Comparison of ENCODE assay signal across 38 cellular contexts in genomic region chr10:19096674-19097073, GRCh38. TPM values are rescaled to one million over a fixed set of nuclear protein-coding genes. Genes with fewer than 3 reads are reported as not detected.
"Had no signal": no experiment of that assay in that cellular context is flagged by ENCODE, and none has a peak within 500 bp of the region (broad histone marks: within the 10 kb centered on the region; RNA-seq: fewer than 3 reads in every experiment).

No MANE protein-coding gene starts in this region.

- H3K36me3 ChIP-seq: ascending aorta, breast epithelium had no signal

- H3K4me3 Mint-ChIP-seq: activated CD4-positive, alpha-beta T cell treated with anti-CD3 and anti-CD28 coated beads, Interleukin-2, amount 10 ng/mL, durations not matched to agents 24 days and 14 days; activated CD8-positive, alpha-beta T cell treated with anti-CD3 and anti-CD28 coated beads for 36 hours; activated naive CD8-positive, alpha-beta T cell treated with anti-CD3 and anti-CD28 coated beads for 36 hours; activated T-cell treated with anti-CD3 and anti-CD28 coated beads, Interleukin-2, amount 50 U/mL, for 72 hours; activated T-helper 17 cell treated with anti-CD3 and anti-CD28 coated beads, Interleukin-2, amount 50 U/mL, for 72 hours had no signal

- H3K4me1 Mint-ChIP-seq: activated CD4-positive, alpha-beta T cell treated with anti-CD3 and anti-CD28 coated beads, Interleukin-2, amount 10 ng/mL, durations not matched to agents 24 days and 14 days; activated naive CD8-positive, alpha-beta T cell treated with anti-CD3 and anti-CD28 coated beads for 36 hours; activated T-helper 17 cell treated with anti-CD3 and anti-CD28 coated beads, Interleukin-2, amount 50 U/mL, for 72 hours had no signal

- H3K27me3 ChIP-seq: ascending aorta, body of pancreas had no signal

- H3K27ac ChIP-seq: ascending aorta, body of pancreas, breast epithelium, RWPE1, VCaP had no signal

- H3K27ac Mint-ChIP-seq: activated CD4-positive, alpha-beta T cell treated with anti-CD3 and anti-CD28 coated beads, Interleukin-2, amount 10 ng/mL, durations not matched to agents 24 days and 14 days; activated CD8-positive, alpha-beta T cell treated with anti-CD3 and anti-CD28 coated beads for 36 hours; activated naive CD8-positive, alpha-beta T cell treated with anti-CD3 and anti-CD28 coated beads for 36 hours; activated T-cell treated with anti-CD3 and anti-CD28 coated beads, Interleukin-2, amount 50 U/mL, for 72 hours; activated T-helper 17 cell treated with anti-CD3 and anti-CD28 coated beads, Interleukin-2, amount 50 U/mL, for 72 hours had no signal

- FAIRE-seq: RCC 7860 had no signal

- DNase-seq: activated CD4-positive, alpha-beta T cell treated with anti-CD3 and anti-CD28 coated beads, Interleukin-2, amount 10 ng/mL, durations not matched to agents 24 days and 14 days; activated CD4-positive, alpha-beta T cell treated with anti-CD3 and anti-CD28 coated beads, Interleukin-2, amount 50 U/mL, for 4 hours; activated CD8-positive, alpha-beta T cell treated with anti-CD3 and anti-CD28 coated beads for 36 hours; activated effector memory CD4-positive, alpha-beta T cell treated with anti-CD3 and anti-CD28 coated beads, Interleukin-2, amount 50 U/mL, for 16 hours; activated naive CD4-positive, alpha-beta T cell; activated naive CD4-positive, alpha-beta T cell treated with anti-CD3 and anti-CD28 coated beads, Interleukin-2, amount 50 U/mL, for 16 hours; activated naive CD8-positive, alpha-beta T cell treated with anti-CD3 and anti-CD28 coated beads for 36 hours; activated T-cell treated with anti-CD3 and anti-CD28 coated beads, Interleukin-2, amount 50 U/mL, for 1 hour; activated T-cell treated with anti-CD3 and anti-CD28 coated beads, Interleukin-2, amount 50 U/mL, for 72 hours; amygdala; body of pancreas; Karpas-422; KBM-7; NCI-H1105 treated with DMSO at 0.1 percent for 48 hours; NCI-H1436; NCI-H1694; NCI-H1930; NCI-H2081 treated with DMSO at 0.1 percent for 48 hours; NCI-H2171; NCI-H510A; NCI-H69; NK-92 treated with Interleukin-12 subunit alpha and Interleukin-12 subunit beta, amount 100 ng/mL, for 24 hours; SIG-M5; T-helper 1 cell; T-helper 2 cell; T-helper 9 cell had no signal

- H3K9me3 Mint-ChIP-seq: activated naive CD8-positive, alpha-beta T cell treated with anti-CD3 and anti-CD28 coated beads for 36 hours had no signal

- H3K27me3 Mint-ChIP-seq: activated CD4-positive, alpha-beta T cell treated with anti-CD3 and anti-CD28 coated beads, Interleukin-2, amount 10 ng/mL, durations not matched to agents 24 days and 14 days; activated CD8-positive, alpha-beta T cell treated with anti-CD3 and anti-CD28 coated beads for 36 hours; activated naive CD8-positive, alpha-beta T cell treated with anti-CD3 and anti-CD28 coated beads for 36 hours; activated T-helper 17 cell treated with anti-CD3 and anti-CD28 coated beads, Interleukin-2, amount 50 U/mL, for 72 hours had no signal

- H3K4me1 ChIP-seq: ascending aorta, body of pancreas, breast epithelium had no signal

- ATAC-seq: activated CD8-positive, alpha-beta T cell treated with anti-CD3 and anti-CD28 coated beads for 36 hours; activated T-cell treated with anti-CD3 and anti-CD28 coated beads, Interleukin-2, amount 50 U/mL, for 72 hours; activated T-helper 17 cell treated with anti-CD3 and anti-CD28 coated beads, Interleukin-2, amount 50 U/mL, for 72 hours; body of pancreas; PC-3; Right ventricle myocardium inferior; SK-N-SH treated with all-trans-retinoic acid at 6 μM for 48 hours had no signal

- H3K4me3 ChIP-seq: ascending aorta, body of pancreas, breast epithelium had no signal

- H3K36me3 Mint-ChIP-seq: activated naive CD8-positive, alpha-beta T cell treated with anti-CD3 and anti-CD28 coated beads for 36 hours had no signal

- H3K9me3 ChIP-seq: ascending aorta, body of pancreas, breast epithelium had no signal

RNA-seq across cellular contexts. Expression of gene MALRD1, which starts 48.1 kb away (rescaled TPM):
- total RNA-seq: activated CD4-positive, alpha-beta T cell treated with anti-CD3 and anti-CD28 coated beads, Interleukin-2, amount 10 ng/mL, durations not matched to agents 24 days and 14 days; activated CD8-positive, alpha-beta memory T cell treated with anti-CD3 and anti-CD28 coated beads for 36 hours; activated T-cell treated with anti-CD3 and anti-CD28 coated beads, Interleukin-2, amount 50 U/mL, for 72 hours; activated T-helper 17 cell treated with anti-CD3 and anti-CD28 coated beads, Interleukin-2, amount 50 U/mL, for 72 hours; ascending aorta; MCF 10A; PC-3; SK-MEL-5 had no signal
